12 cellular contexts compared by ENCODE assay signal in the genomic region with DNA sequence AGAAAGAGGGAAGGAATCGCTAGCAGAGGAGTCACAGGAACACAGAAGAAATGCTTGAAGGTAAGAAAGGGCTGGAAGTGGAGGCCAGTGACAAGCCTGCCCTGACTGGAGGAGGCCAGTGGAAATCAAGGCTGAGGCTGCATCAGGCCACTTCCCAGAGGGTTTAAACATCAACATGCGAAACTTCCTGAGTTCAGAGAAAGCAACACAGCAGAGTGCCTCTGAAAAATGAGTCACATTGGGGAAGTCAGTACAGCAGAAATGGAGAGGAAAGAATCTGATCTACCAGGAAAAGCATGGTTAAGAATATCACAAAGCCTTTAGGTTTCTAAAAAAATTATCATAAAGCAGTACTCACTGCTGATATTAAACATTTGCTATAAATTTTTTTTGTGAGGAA. TPM values are rescaled to one million over a fixed set of nuclear protein-coding genes. Genes with fewer than 3 reads are reported as not detected.
A peak's percentile ranks its signal among the peaks of the same experiment; 100 is the strongest.
DNase-seq lines count a peak whose midpoint lies in the region; ATAC-seq and TF ChIP-seq lines count a peak whose summit lies in the region.
"Had no signal": no experiment of that assay in that cellular context is flagged by ENCODE, and none has a peak within 500 bp of the region (broad histone marks: within the 10 kb centered on the region; RNA-seq: fewer than 3 reads in every experiment).

No MANE protein-coding gene starts in this region.

- in situ Hi-C loops in ACHN (cut with HindIII; ENCODE audit: low pct_ligation_motif_present, low pct_unique_long_range_greater_than_20kb, low sequenced_read_pairs), result no loop called here

- H3K9me3 Mint-ChIP-seq in H9, result no peaks in the 10 kb centered on the region
- H3K9me3 Mint-ChIP-seq in activated naive CD8-positive, alpha-beta T cell treated with anti-CD3 and anti-CD28 coated beads for 36 hours, result no peaks in the 10 kb centered on the region

- no peak for TF ChIP-seq CTCF in H9 (conservative IDR thresholded peaks at IDR 0.05)
- TF ChIP-seq CTCF in left ventricle myocardium inferior (IDR thresholded peaks at IDR 0.05; ENCODE audit: borderline replicate concordance), result no peak
- TF ChIP-seq CTCF in psoas muscle (IDR thresholded peaks at IDR 0.05), result no peak

- ATAC-seq in psoas muscle, result no peak

- H3T11ph ChIP-seq in H9 (ENCODE audit: low read length), result no peak overlapping the region

- no peak overlapping the region for H2BK5ac ChIP-seq in H9 (ENCODE audit: insufficient read length, low read length)

- H2BK20ac ChIP-seq in H9 (ENCODE audit: low read depth, low read length, poor library complexity, severe bottlenecking), result no peak overlapping the region

- H3K27ac ChIP-seq in H9 (ENCODE audit: insufficient read length, low read depth, low read length) (no peak overlapping the region), left ventricle myocardium inferior (replicated peaks) (peak overlapping the region; percentile 41), psoas muscle (no peak overlapping the region)
- H3K27ac ChIP-seq: tibial nerve had no signal

- no peak overlapping the region for H3K14ac ChIP-seq in H9 (ENCODE audit: insufficient read depth, low read length)

- H3K27me3 ChIP-seq in H9 (ENCODE audit: insufficient read depth, low read length) (no peaks in the 10 kb centered on the region), left ventricle myocardium inferior (ENCODE audit: low read depth) (no peaks in the 10 kb centered on the region), psoas muscle (ENCODE audit: insufficient read depth in 3 of 3, low read length in 2 of 3) (no peaks in the 10 kb centered on the region)
- H3K27me3 ChIP-seq: tibial nerve had no signal

- H3K27ac Mint-ChIP-seq in H9, result peak overlapping the region; percentile 3 to 55 (median 34); a peak in 4 of 7 replicates
- H3K27ac Mint-ChIP-seq in activated naive CD8-positive, alpha-beta T cell treated with anti-CD3 and anti-CD28 coated beads for 36 hours, result peak overlapping the region; percentile 80

- intact Hi-C loops in left ventricle myocardium inferior (cut with micrococcal nuclease), result no loop called here
- intact Hi-C loops in psoas muscle (cut with DNase I), result loop anchor here in 1 of 2 donors (5.0 kb wide), 1 partner anchor 36 kb away; a partner anchor contains a TSS

- H4K91ac ChIP-seq in H9 (ENCODE audit: insufficient read length, low read depth, low read length), result no peak overlapping the region

- no peaks in the 10 kb centered on the region for H3K23me2 ChIP-seq in H9 (ENCODE audit: insufficient read length, low read depth, low read length, poor library complexity, severe bottlenecking)

- no peak overlapping the region for H3K9ac ChIP-seq in H9 (ENCODE audit: extremely low read depth, insufficient read length, low read length)

- H4K8ac ChIP-seq in H9 (replicated peaks; ENCODE audit: insufficient read length, low read depth, low read length), result no peak overlapping the region

- H3K23ac ChIP-seq in H9 (ENCODE audit: insufficient read length, low read depth, low read length), result no peak overlapping the region

- no peak overlapping the region for H3K4ac ChIP-seq in H9 (ENCODE audit: low read depth, low read length)

- no peaks in the 10 kb centered on the region for H3K27me3 Mint-ChIP-seq in H9 (ENCODE audit: low read depth)
- H3K27me3 Mint-ChIP-seq in activated naive CD8-positive, alpha-beta T cell treated with anti-CD3 and anti-CD28 coated beads for 36 hours, result no peaks in the 10 kb centered on the region

- WGBS in H9 (ENCODE audit: extremely low coverage, insufficient read length, low lambda C conversion rate), result no CpG with 5 or more reads among the region's 2 CpGs
- 78 to 83% (median 80%) methylated on average over 2 of the region's 2 CpGs for WGBS in psoas muscle, 3 donors

- no peak overlapping the region for H2BK120ac ChIP-seq in H9 (ENCODE audit: low read depth, low read length, poor library complexity, severe bottlenecking)

- H3K9me3 ChIP-seq in H9 (ENCODE audit: control insufficient read depth, low read depth, low read length), result no peaks in the 10 kb centered on the region
- H3K9me3 ChIP-seq in left ventricle myocardium inferior (replicated peaks), result no peaks in the 10 kb centered on the region
- H3K9me3 ChIP-seq in psoas muscle, result no peaks in the 10 kb centered on the region
- H3K9me3 ChIP-seq: tibial nerve had no signal

- peaks cover 5% of the 10 kb centered on the region for H3K79me1 ChIP-seq in H9 (ENCODE audit: insufficient read depth, low read depth, low read length, poor library complexity, severe bottlenecking)

- no peak overlapping the region for H2BK12ac ChIP-seq in H9 (ENCODE audit: insufficient read length, low read depth, low read length)

- no peaks in the 10 kb centered on the region for H3K4me1 ChIP-seq in H9 (ENCODE audit: insufficient read depth, low read length)
- peaks cover 58% of the 10 kb centered on the region for H3K4me1 ChIP-seq in left ventricle myocardium inferior
- peaks cover 43% of the 10 kb centered on the region for H3K4me1 ChIP-seq in psoas muscle

- no peak overlapping the region for H3K4me3 ChIP-seq in left ventricle myocardium inferior
- no peak overlapping the region for H3K4me3 ChIP-seq in psoas muscle
- H3K4me3 ChIP-seq: tibial nerve had no signal

- H3K36me3 ChIP-seq in left ventricle myocardium inferior (peaks cover 30% of the 10 kb centered on the region), psoas muscle (ENCODE audit: insufficient read depth in 1 of 2, low read depth in 1 of 2) (peaks cover 0 to 17% of the 10 kb centered on the region in 2 donors)

- H3K4me1 Mint-ChIP-seq in H9, result peaks cover 21 to 23% of the 10 kb centered on the region in 2 experiments
- peaks cover 37% of the 10 kb centered on the region for H3K4me1 Mint-ChIP-seq in activated naive CD8-positive, alpha-beta T cell treated with anti-CD3 and anti-CD28 coated beads for 36 hours

- no peak overlapping the region for H3K18ac ChIP-seq in H9 (ENCODE audit: insufficient read length, low read depth, low read length)

- no peak overlapping the region for H3K56ac ChIP-seq in H9 (ENCODE audit: insufficient read length, low read depth, low read length)

- H2BK15ac ChIP-seq in H9 (ENCODE audit: low read depth, low read length), result no peak overlapping the region

- DNase-seq in ACHN (peak; percentile 49), H9 (no peak), left ventricle myocardium inferior (no peak), mucosa of gallbladder (ENCODE audit: low spot score) (no peak), psoas muscle (no peak), NCI-H1436 treated with DMSO at 0.1 percent for 48 hours (lab: John Stamatoyannopoulos, UW) (no peak), 8988T (no peak)
- no peak for DNase-seq in activated naive CD8-positive, alpha-beta T cell treated with anti-CD3 and anti-CD28 coated beads for 36 hours
- DNase-seq: Calu3, NCI-H1694 treated with DMSO at 0.1 percent for 48 hours had no signal

- H3K4me3 Mint-ChIP-seq in H9, result no peak overlapping the region
- H3K4me3 Mint-ChIP-seq in activated naive CD8-positive, alpha-beta T cell treated with anti-CD3 and anti-CD28 coated beads for 36 hours, result no peak overlapping the region

- H2AFZ ChIP-seq in H9 (ENCODE audit: low read length), result no peak overlapping the region

- no peak overlapping the region for H4K5ac ChIP-seq in H9 (ENCODE audit: insufficient read length, low read depth, low read length)

- no peaks in the 10 kb centered on the region for H3K79me2 ChIP-seq in H9 (ENCODE audit: insufficient read depth, low read length)

- H3K4me2 ChIP-seq in H9 (ENCODE audit: insufficient read depth, insufficient read length, low read length), result no peak overlapping the region

- peaks cover 13 to 48% (median 38%) of the 10 kb centered on the region in 3 experiments for H3K36me3 Mint-ChIP-seq in H9 (ENCODE audit: insufficient read depth in 1 of 3, low read depth in 3 of 3)
- H3K36me3 Mint-ChIP-seq in activated naive CD8-positive, alpha-beta T cell treated with anti-CD3 and anti-CD28 coated beads for 36 hours, result peaks cover 37% of the 10 kb centered on the region

- no peaks in the 10 kb centered on the region for H4K20me1 ChIP-seq in H9 (ENCODE audit: control insufficient read depth, insufficient read depth, insufficient read length)

- H2AK5ac ChIP-seq in H9 (ENCODE audit: insufficient read length, low read length), result no peak overlapping the region

RNA-seq across cellular contexts. Expression of a gene that starts 23.3 kb away (rescaled TPM):
- total RNA-seq in H9 (2021) (10.4 and 11.3 TPM in 2 replicates), left ventricle myocardium inferior (5.2 TPM), mucosa of gallbladder (12.4 TPM), psoas muscle (1 to 10 TPM; 2.5 to 5.0 (median 3.5) TPM)
- 1 to 10 TPM; 6.7 to 7.2 TPM for total RNA-seq in activated naive CD8-positive, alpha-beta T cell treated with anti-CD3 and anti-CD28 coated beads for 36 hours
- polyA plus RNA-seq in psoas muscle, result 10 to 100 TPM in 1 of 3 donors, 1 to 10 TPM in 2; 1.8 to 12.3 (median 3.0) TPM

RNA-seq across cellular contexts. Expression of a gene that starts 36.0 kb away (rescaled TPM):
- 13.0 and 17.0 TPM in 2 replicates for total RNA-seq in H9 (2021)
- 10 to 100 TPM; 11.5 to 12.1 TPM for total RNA-seq in activated naive CD8-positive, alpha-beta T cell treated with anti-CD3 and anti-CD28 coated beads for 36 hours
- total RNA-seq in left ventricle myocardium inferior, result 24.9 TPM
- total RNA-seq in mucosa of gallbladder, result 13.0 TPM
- 10 to 100 TPM in 3 of 4 donors, 1 to 10 TPM in 1; 9.7 to 20.7 (median 11.9) TPM for total RNA-seq in psoas muscle
- 10 to 100 TPM in 1 of 3 donors, 1 to 10 TPM in 2; 5.3 to 10.5 (median 6.8) TPM for polyA plus RNA-seq in psoas muscle

RNA-seq across cellular contexts. Expression of a gene that starts 41.5 kb away (rescaled TPM):
- total RNA-seq in H9 (2021), result not detected in 2 replicates
- not detected for total RNA-seq in activated naive CD8-positive, alpha-beta T cell treated with anti-CD3 and anti-CD28 coated beads for 36 hours
- total RNA-seq in left ventricle myocardium inferior, result not detected
- not detected for total RNA-seq in mucosa of gallbladder
- not detected for total RNA-seq in psoas muscle
- polyA plus RNA-seq in psoas muscle, result not detected
- total RNA-seq: Calu3, SK-MEL-5, tibial nerve had no signal

RNA-seq across cellular contexts. Expression of a gene that starts 47.4 kb away (rescaled TPM):
- 25.5 and 27.1 TPM in 2 replicates for total RNA-seq in H9 (2021)
- total RNA-seq in activated naive CD8-positive, alpha-beta T cell treated with anti-CD3 and anti-CD28 coated beads for 36 hours, result 10 to 100 TPM; 53.5 to 55.9 TPM
- 7.3 TPM for total RNA-seq in left ventricle myocardium inferior
- 10.5 TPM for total RNA-seq in mucosa of gallbladder
- total RNA-seq in psoas muscle, result 10 to 100 TPM in 3 of 4 donors, 1 to 10 TPM in 1; 6.7 to 18.9 (median 11.1) TPM
- polyA plus RNA-seq in psoas muscle, result 10 to 100 TPM in 2 of 3 donors, 1 to 10 TPM in 1; 8.9 to 29.9 (median 11.4) TPM

RNA-seq across cellular contexts. Expression of a gene that starts 54.7 kb away (rescaled TPM):
- total RNA-seq in H9 (2021) (not detected in 2 replicates), left ventricle myocardium inferior (not detected), mucosa of gallbladder (not detected), psoas muscle (not detected)
- not detected for total RNA-seq in activated naive CD8-positive, alpha-beta T cell treated with anti-CD3 and anti-CD28 coated beads for 36 hours
- polyA plus RNA-seq in psoas muscle, result not detected
- total RNA-seq: Calu3, SK-MEL-5, tibial nerve had no signal
